19 cellular contexts compared by ENCODE assay signal in genomic region chr2:84886791-84887190, GRCh38. TPM values are rescaled to one million over a fixed set of nuclear protein-coding genes. Genes with fewer than 3 reads are reported as not detected.
DNase-seq lines count a peak whose midpoint lies in the region; ATAC-seq and TF ChIP-seq lines count a peak whose summit lies in the region.
"Had no signal": no experiment of that assay in that cellular context is flagged by ENCODE, and none has a peak within 500 bp of the region (broad histone marks: within the 10 kb centered on the region; RNA-seq: fewer than 3 reads in every experiment).

No MANE protein-coding gene starts in this region.

- TF ChIP-seq CTCF in thyroid gland (IDR thresholded peaks at IDR 0.05) = no peak

- no peak overlapping the region for H3K4me3 Mint-ChIP-seq in activated naive CD4-positive, alpha-beta T cell treated with anti-CD3 and anti-CD28 coated beads, Interleukin-2, amount 50 U/mL, for 24 hours
- H3K4me3 Mint-ChIP-seq in activated T-helper 1 cell treated with anti-CD3 and anti-CD28 coated beads, Interleukin-12 subunit alpha, Interleukin-12 subunit beta, Interleukin-2, Interleukin-4 antibody, amounts not matched to agents 30 ng/mL and 10 ng/mL and 1 ng/mL, durations not matched to agents 14 hours and 24 hours and 36 hours = no peak overlapping the region
- H3K4me3 Mint-ChIP-seq in naive B cell = no peak overlapping the region
- H3K4me3 Mint-ChIP-seq: neural crest cell had no signal

- H3K9me3 Mint-ChIP-seq in activated naive CD4-positive, alpha-beta T cell treated with anti-CD3 and anti-CD28 coated beads, Interleukin-2, amount 50 U/mL, for 24 hours = no peaks in the 10 kb centered on the region
- H3K9me3 Mint-ChIP-seq in activated T-helper 1 cell treated with anti-CD3 and anti-CD28 coated beads, Interleukin-12 subunit alpha, Interleukin-12 subunit beta, Interleukin-2, Interleukin-4 antibody, amounts not matched to agents 30 ng/mL and 10 ng/mL and 1 ng/mL, durations not matched to agents 14 hours and 24 hours and 36 hours = no peaks in the 10 kb centered on the region
- no peaks in the 10 kb centered on the region for H3K9me3 Mint-ChIP-seq in naive B cell
- H3K9me3 Mint-ChIP-seq: neural crest cell had no signal

- H3K36me3 Mint-ChIP-seq in activated naive CD4-positive, alpha-beta T cell treated with anti-CD3 and anti-CD28 coated beads, Interleukin-2, amount 50 U/mL, for 24 hours = no peaks in the 10 kb centered on the region
- no peaks in the 10 kb centered on the region for H3K36me3 Mint-ChIP-seq in activated T-helper 1 cell treated with anti-CD3 and anti-CD28 coated beads, Interleukin-12 subunit alpha, Interleukin-12 subunit beta, Interleukin-2, Interleukin-4 antibody, amounts not matched to agents 30 ng/mL and 10 ng/mL and 1 ng/mL, durations not matched to agents 14 hours and 24 hours and 36 hours (ENCODE audit: low read depth)
- no peaks in the 10 kb centered on the region for H3K36me3 Mint-ChIP-seq in naive B cell

- H3K4me1 ChIP-seq in thyroid gland = peaks cover 0 to 8% of the 10 kb centered on the region in 2 donors

- 96% methylated on average over 3 to 6 of the region's 6 CpGs for WGBS in thyroid gland, 2 donors

- no peak for TF ChIP-seq POLR2A in thyroid gland (IDR thresholded peaks at IDR 0.05)

- peak overlapping the region; percentile 79 for H3K27ac Mint-ChIP-seq in activated naive CD4-positive, alpha-beta T cell treated with anti-CD3 and anti-CD28 coated beads, Interleukin-2, amount 50 U/mL, for 24 hours
- H3K27ac Mint-ChIP-seq in activated T-helper 1 cell treated with anti-CD3 and anti-CD28 coated beads, Interleukin-12 subunit alpha, Interleukin-12 subunit beta, Interleukin-2, Interleukin-4 antibody, amounts not matched to agents 30 ng/mL and 10 ng/mL and 1 ng/mL, durations not matched to agents 14 hours and 24 hours and 36 hours = peak overlapping the region; percentile 62
- peak overlapping the region in 4 of 6 donors; percentile 63 to 91 (median 86) for H3K27ac Mint-ChIP-seq in naive B cell

- no peaks in the 10 kb centered on the region for H3K27me3 Mint-ChIP-seq in activated naive CD4-positive, alpha-beta T cell treated with anti-CD3 and anti-CD28 coated beads, Interleukin-2, amount 50 U/mL, for 24 hours
- no peaks in the 10 kb centered on the region for H3K27me3 Mint-ChIP-seq in activated T-helper 1 cell treated with anti-CD3 and anti-CD28 coated beads, Interleukin-12 subunit alpha, Interleukin-12 subunit beta, Interleukin-2, Interleukin-4 antibody, amounts not matched to agents 30 ng/mL and 10 ng/mL and 1 ng/mL, durations not matched to agents 14 hours and 24 hours and 36 hours (ENCODE audit: insufficient read depth)
- H3K27me3 Mint-ChIP-seq in naive B cell = no peaks in the 10 kb centered on the region

- H3K9me3 ChIP-seq in thyroid gland = no peaks in the 10 kb centered on the region
- H3K9me3 ChIP-seq: body of pancreas, MG63, transverse colon had no signal

- no peak overlapping the region for H3K27ac ChIP-seq in thyroid gland
- H3K27ac ChIP-seq: body of pancreas, coronary artery, epithelial cell of prostate, transverse colon had no signal

- no peak for DNase-seq in activated naive CD4-positive, alpha-beta T cell (lab: John Stamatoyannopoulos, UW)
- DNase-seq in activated T-helper 1 cell treated with anti-CD3 and anti-CD28 coated beads, Interleukin-12 subunit alpha, Interleukin-12 subunit beta, Interleukin-2, Interleukin-4 antibody, amounts not matched to agents 30 ng/mL and 10 ng/mL and 1 ng/mL, durations not matched to agents 14 hours and 24 hours and 36 hours (ENCODE audit: low spot score) = no peak
- DNase-seq in naive B cell (no peak), NCI-H1694 treated with DMSO at 0.1 percent for 48 hours (lab: John Stamatoyannopoulos, UW) (no peak), NCI-H748 (lab: John Stamatoyannopoulos, UW; ENCODE audit: unreplicated experiment) (no peak), thyroid gland (no peak)
- DNase-seq: activated gamma-delta T cell, body of pancreas, EL, foreskin melanocyte, MG63, NCI-H146, PC-3, transverse colon had no signal

- no peak overlapping the region for H3K4me3 ChIP-seq in thyroid gland (replicated peaks in 1 of 3)
- H3K4me3 ChIP-seq: body of pancreas, coronary artery, MG63, transverse colon had no signal

- ATAC-seq in naive B cell (ENCODE audit: low read depth in 2 of 2) (no peak), HG03460 (IDR thresholded peaks at IDR 0.05; ENCODE audit: unreplicated experiment) (no peak)
- ATAC-seq: body of pancreas, PC-3 had no signal

- no peaks in the 10 kb centered on the region for H3K27me3 ChIP-seq in thyroid gland
- H3K27me3 ChIP-seq: body of pancreas, MG63, transverse colon had no signal

- H3K4me1 Mint-ChIP-seq in activated naive CD4-positive, alpha-beta T cell treated with anti-CD3 and anti-CD28 coated beads, Interleukin-2, amount 50 U/mL, for 24 hours = peaks cover 59% of the 10 kb centered on the region
- H3K4me1 Mint-ChIP-seq in activated T-helper 1 cell treated with anti-CD3 and anti-CD28 coated beads, Interleukin-12 subunit alpha, Interleukin-12 subunit beta, Interleukin-2, Interleukin-4 antibody, amounts not matched to agents 30 ng/mL and 10 ng/mL and 1 ng/mL, durations not matched to agents 14 hours and 24 hours and 36 hours (ENCODE audit: low read depth) = peaks cover 83% of the 10 kb centered on the region
- H3K4me1 Mint-ChIP-seq in naive B cell = peaks cover 25 to 51% (median 46%) of the 10 kb centered on the region in 3 donors

- intact Hi-C loops in activated T-helper 1 cell treated with anti-CD3 and anti-CD28 coated beads, Interleukin-12 subunit alpha, Interleukin-12 subunit beta, Interleukin-2, Interleukin-4 antibody, amounts not matched to agents 30 ng/mL and 10 ng/mL and 1 ng/mL, durations not matched to agents 14 hours and 24 hours and 36 hours (cut with micrococcal nuclease) = no loop called here
- intact Hi-C loops in thyroid gland (cut with DNase I) = no loop called here

- H3K36me3 ChIP-seq in thyroid gland = no peaks in the 10 kb centered on the region
- H3K36me3 ChIP-seq: MG63, transverse colon had no signal

RNA-seq across cellular contexts. Expression of gene TRABD2A, which starts 5.9 kb away (rescaled TPM):
- total RNA-seq in activated T-helper 1 cell treated with anti-CD3 and anti-CD28 coated beads, Interleukin-12 subunit alpha, Interleukin-12 subunit beta, Interleukin-2, Interleukin-4 antibody, amounts not matched to agents 30 ng/mL and 10 ng/mL and 1 ng/mL, durations not matched to agents 14 hours and 24 hours and 36 hours = 62.1 and 62.2 TPM in 2 replicates
- polyA plus RNA-seq in naive B cell (ENCODE audit: low read depth in 6 of 6) = 10 to 100 TPM in 3 of 6 donors, 1 to 10 TPM in 3; 6.5 to 12.3 (median 9.4) TPM
- 1 to 10 TPM in 1 of 4 donors, under 1 TPM in 1, not detected in 2; 0.20 to 1.9 TPM for total RNA-seq in thyroid gland

RNA-seq across cellular contexts. Expression of gene TMSB10, which starts 18.7 kb away (rescaled TPM):
- total RNA-seq in activated T-helper 1 cell treated with anti-CD3 and anti-CD28 coated beads, Interleukin-12 subunit alpha, Interleukin-12 subunit beta, Interleukin-2, Interleukin-4 antibody, amounts not matched to agents 30 ng/mL and 10 ng/mL and 1 ng/mL, durations not matched to agents 14 hours and 24 hours and 36 hours = 2,415 and 2,510 TPM in 2 replicates
- 1,000 to 10,000 TPM; 5,825 to 8,742 (median 6,750) TPM for polyA plus RNA-seq in naive B cell (ENCODE audit: low read depth in 6 of 6)
- total RNA-seq in thyroid gland = 1,000 to 10,000 TPM in 3 of 4 donors, 100 to 1,000 TPM in 1; 958 to 1,745 (median 1,373) TPM

Comparison
In these comparisons a context has a peak if more than half of its experiments do, and no peak if none do; other contexts are left out.
1. RNA of gene TRABD2A, which starts 5.9 kb away (total RNA-seq): 62.1 to 62.2 TPM in activated T-helper 1 cell treated with anti-CD3 and anti-CD28 coated beads, Interleukin-12 subunit alpha, Interleukin-12 subunit beta, Interleukin-2, Interleukin-4 antibody, amounts not matched to agents 30 ng/mL and 10 ng/mL and 1 ng/mL, durations not matched to agents 14 hours and 24 hours and 36 hours; 0.20 to 1.9 TPM in thyroid gland; every median in the first group is over 10 times any median in the second.
2. Peak in every context shown above with its lines, with median percentiles within 50 percentile points of each other: H3K27ac Mint-ChIP-seq.